Comparison of ENCODE assay signal across 24 cellular contexts in genomic region chr9:126410229-126410628, GRCh38.
A peak's percentile ranks its signal among the peaks of the same experiment; 100 is the strongest.
DNase-seq lines count a peak whose midpoint lies in the region; ATAC-seq, FAIRE-seq and TF ChIP-seq lines count a peak whose summit lies in the region.
"Had no signal": no experiment of that assay in that cellular context is flagged by ENCODE, and none has a peak within 500 bp of the region (broad histone marks: within the 10 kb centered on the region; RNA-seq: fewer than 3 reads in every experiment).

No MANE protein-coding gene starts in this region.

- peak overlapping the region; percentile 92 for H3K27ac Mint-ChIP-seq in T-helper 1 cell treated with Interleukin-12 subunit alpha and Interleukin-12 subunit beta and Interleukin-4 antibody, amounts not matched to agents 30 μg/mL and 1 μg/mL, for 36 hours

- H3K36me3 Mint-ChIP-seq in T-helper 1 cell treated with Interleukin-12 subunit alpha and Interleukin-12 subunit beta and Interleukin-4 antibody, amounts not matched to agents 30 μg/mL and 1 μg/mL, for 36 hours (ENCODE audit: low read depth), result peaks cover 1% of the 10 kb centered on the region

- H2AFZ ChIP-seq in HepG2 (ENCODE audit: low read length), result no peak overlapping the region
- no peak overlapping the region for H2AFZ ChIP-seq in K562 (ENCODE audit: low read depth, low read length)
- H2AFZ ChIP-seq: GM23248 had no signal

- H3K4me3 ChIP-seq in HepG2 (replicated peaks in 1 of 3; ENCODE audit: insufficient read depth in 1 of 3, low read depth in 2 of 3, low read length in 3 of 3), result no peak overlapping the region
- no peak overlapping the region for H3K4me3 ChIP-seq in right lobe of liver
- H3K4me3 ChIP-seq in K562, result no peak overlapping the region
- H3K4me3 ChIP-seq in thyroid gland (replicated peaks in 1 of 3), result no peak overlapping the region
- H3K4me3 ChIP-seq: GM23248 had no signal

- no peaks in the 10 kb centered on the region for H3K4me1 ChIP-seq in HepG2 (ENCODE audit: insufficient read depth, low read length)
- no peaks in the 10 kb centered on the region for H3K4me1 ChIP-seq in right lobe of liver
- H3K4me1 ChIP-seq in K562 (replicated peaks in 1 of 2; ENCODE audit: control insufficient read depth in 2 of 2, insufficient read depth in 2 of 2, low read length in 2 of 2), result no peaks in the 10 kb centered on the region
- peaks cover 20% of the 10 kb centered on the region in 2 donors for H3K4me1 ChIP-seq in thyroid gland

- H3K27ac ChIP-seq in HepG2 (ENCODE audit: extremely low read length, insufficient read depth, low read length), result no peak overlapping the region
- H3K27ac ChIP-seq in right lobe of liver, result no peak overlapping the region
- H3K27ac ChIP-seq in K562 (ENCODE audit: extremely low read depth, low read depth, low read length), result no peak overlapping the region
- no peak overlapping the region for H3K27ac ChIP-seq in thyroid gland
- H3K27ac ChIP-seq: 22Rv1, GM23248 had no signal

- in situ Hi-C loops in HepG2 (cut with HindIII; ENCODE audit: extremely low pct_ligation_motif_present, low pct_unique_long_range_greater_than_20kb) (no loop called here), K562 (cut with MboI) (no loop called here)

- WGBS in HepG2 (ENCODE audit: low lambda C conversion rate), result 95% methylated on average over 4 of the region's 4 CpGs
- WGBS in right lobe of liver (ENCODE audit: insufficient coverage, low coverage, low lambda C conversion rate, missing lambda C conversion rate), result 93% methylated on average over 4 of the region's 4 CpGs
- WGBS in K562 (ENCODE audit: insufficient coverage, low coverage, missing lambda C conversion rate), result 16% methylated on average over 4 of the region's 4 CpGs
- WGBS in thyroid gland, 2 donors, result 91 to 94% methylated on average over 4 of the region's 4 CpGs

- H3K9me3 Mint-ChIP-seq in T-helper 1 cell treated with Interleukin-12 subunit alpha and Interleukin-12 subunit beta and Interleukin-4 antibody, amounts not matched to agents 30 μg/mL and 1 μg/mL, for 36 hours, result no peaks in the 10 kb centered on the region

- H3K27me3 Mint-ChIP-seq in T-helper 1 cell treated with Interleukin-12 subunit alpha and Interleukin-12 subunit beta and Interleukin-4 antibody, amounts not matched to agents 30 μg/mL and 1 μg/mL, for 36 hours (ENCODE audit: low read depth), result no peaks in the 10 kb centered on the region

- intact Hi-C loops in HepG2 (cut with micrococcal nuclease; ENCODE audit: unreplicated experiment) (no loop called here), right lobe of liver (cut with DNase I) (no loop called here), K562 (cut with micrococcal nuclease) (no loop called here), thyroid gland (cut with DNase I) (no loop called here)

- peaks cover 30% of the 10 kb centered on the region for H3K4me1 Mint-ChIP-seq in T-helper 1 cell treated with Interleukin-12 subunit alpha and Interleukin-12 subunit beta and Interleukin-4 antibody, amounts not matched to agents 30 μg/mL and 1 μg/mL, for 36 hours (ENCODE audit: low read depth)

- H4K20me1 ChIP-seq in HepG2 (ENCODE audit: insufficient read depth, low read length) (no peaks in the 10 kb centered on the region), K562 (replicated peaks; ENCODE audit: control insufficient read depth, insufficient read depth, low read length) (no peaks in the 10 kb centered on the region)

- TF ChIP-seq POLR2A in HepG2 (IDR thresholded peaks at IDR 0.05; ENCODE audit: insufficient read depth in 1 of 2, low read depth in 2 of 2, low read length in 2 of 2) (no peak), right lobe of liver (IDR thresholded peaks at IDR 0.05) (no peak), K562 (conservative IDR thresholded peaks at IDR 0.05) (no peak), thyroid gland (IDR thresholded peaks at IDR 0.05) (no peak)

- DNase-seq in T-helper 1 cell (no peak), HepG2 (ENCODE audit: low spot score) (no peak), right lobe of liver (no peak), K562 (ENCODE audit: extremely low read depth in 1 of 4, low spot score in 3 of 4) (no peak), thyroid gland (no peak), NCI-H1694 treated with DMSO at 0.1 percent for 48 hours (lab: John Stamatoyannopoulos, UW) (no peak)
- DNase-seq: AML-193, DMS53, EL, GM23248, KBM-7, MV-4-11, NCI-H187 treated with DMSO at 0.1 percent for 48 hours, NCI-H226, NCI-H524, NCI-H82, OCI-M1, Right ventricle myocardium superior had no signal

- ATAC-seq in HepG2 (no peak), right lobe of liver (no peak), K562 (no peak), HG03159 (IDR thresholded peaks at IDR 0.05; ENCODE audit: unreplicated experiment) (no peak)
- ATAC-seq: HCT116 had no signal

- H3K9me1 ChIP-seq in K562 (ENCODE audit: control insufficient read depth, insufficient read depth, low read length), result no peaks in the 10 kb centered on the region

- no peak for TF ChIP-seq EP300 in HepG2 (IDR thresholded peaks at IDR 0.05; ENCODE audit: low read depth in 2 of 2, low read length in 2 of 2)
- TF ChIP-seq EP300 in HepG2 (CRISPR knock-in tag; IDR thresholded peaks at IDR 0.05; ENCODE audit: borderline replicate concordance), result no peak
- no peak for TF ChIP-seq EP300 in K562 (IDR thresholded peaks at IDR 0.05; ENCODE audit: low read length)

- no peaks in the 10 kb centered on the region for H3K79me2 ChIP-seq in HepG2 (ENCODE audit: insufficient read depth, low read length)
- no peaks in the 10 kb centered on the region for H3K79me2 ChIP-seq in K562 (ENCODE audit: control insufficient read depth, insufficient read depth, low read length)

- CTCF ChIA-PET in HepG2 (lab: Yijun Ruan, JAX; ENCODE audit: low intra/inter-chr PET ratio, low total read pairs) (no interaction called here), K562 (lab: Yijun Ruan, JAX; ENCODE audit: low intra/inter-chr PET ratio) (no interaction called here)

- H3K4me3 Mint-ChIP-seq in T-helper 1 cell treated with Interleukin-12 subunit alpha and Interleukin-12 subunit beta and Interleukin-4 antibody, amounts not matched to agents 30 μg/mL and 1 μg/mL, for 36 hours, result no peak overlapping the region

- TF ChIP-seq RAD21 in HepG2 (CRISPR knock-in tag; IDR thresholded peaks at IDR 0.05) (no peak), K562 (CRISPR knock-in tag; conservative IDR thresholded peaks at IDR 0.05 in 1 of 2, IDR thresholded peaks at IDR 0.05 in 1 of 2) (no peak)

- TF ChIP-seq CTCF in HepG2 (CRISPR knock-in tag; IDR thresholded peaks at IDR 0.05) (no peak), right lobe of liver (IDR thresholded peaks at IDR 0.05) (no peak), K562 (IDR thresholded peaks at IDR 0.05 in 2 of 3, conservative IDR thresholded peaks at IDR 0.05 in 1 of 3; ENCODE audit: insufficient read depth in 2 of 3, low read depth in 1 of 3, low read length in 3 of 3) (no peak), thyroid gland (IDR thresholded peaks at IDR 0.05) (no peak)

- H3K27me3 ChIP-seq in HepG2 (ENCODE audit: control insufficient read depth in 1 of 2, insufficient read depth in 2 of 2, low read length in 2 of 2) (no peaks in the 10 kb centered on the region), right lobe of liver (no peaks in the 10 kb centered on the region), K562 (ENCODE audit: control insufficient read depth in 2 of 2, insufficient read depth in 2 of 2, low read length in 2 of 2) (peaks cover 34 to 44% of the 10 kb centered on the region in 2 experiments), thyroid gland (no peaks in the 10 kb centered on the region)

- H3K9me3 ChIP-seq in HepG2 (ENCODE audit: low read length), result no peaks in the 10 kb centered on the region
- H3K9me3 ChIP-seq in right lobe of liver, result no peaks in the 10 kb centered on the region
- no peaks in the 10 kb centered on the region for H3K9me3 ChIP-seq in K562 (replicated peaks; ENCODE audit: control insufficient read depth, insufficient read depth, low read depth, low read length)
- no peaks in the 10 kb centered on the region for H3K9me3 ChIP-seq in thyroid gland

- H3K9ac ChIP-seq in HepG2 (ENCODE audit: insufficient read depth, low read depth, low read length) (no peak overlapping the region), K562 (ENCODE audit: insufficient read depth in 1 of 2, low read depth in 2 of 2, low read length in 2 of 2) (no peak overlapping the region)
- H3K9ac ChIP-seq: GM23248 had no signal

- FAIRE-seq in HepG2 (lab: Jason Lieb, UNC) (no peak), K562 (lab: Jason Lieb, UNC) (no peak)
- FAIRE-seq: GM12891, GM19239 had no signal

- H3K36me3 ChIP-seq in HepG2 (replicated peaks in 1 of 2; ENCODE audit: control insufficient read depth in 1 of 2, insufficient read depth in 2 of 2, low read length in 2 of 2), result peaks cover 1 to 43% of the 10 kb centered on the region in 2 experiments
- peaks cover 0 to 11% (median 0%) of the 10 kb centered on the region in 4 donors for H3K36me3 ChIP-seq in right lobe of liver
- no peaks in the 10 kb centered on the region for H3K36me3 ChIP-seq in K562 (ENCODE audit: control insufficient read depth, insufficient read depth, low read length)
- H3K36me3 ChIP-seq in thyroid gland, result no peaks in the 10 kb centered on the region

- POLR2A ChIA-PET in HepG2 (lab: Yijun Ruan, JAX), result no interaction called here
- POLR2A ChIA-PET in K562 (lab: Yijun Ruan, JAX), result no interaction called here

- no TSS peak for BruUV-seq in HepG2 (replicated peaks; lab: Mats Ljungman, UMichigan)
- BruUV-seq in K562 (replicated peaks; lab: Mats Ljungman, UMichigan), result no TSS peak

- no peak overlapping the region for H3K4me2 ChIP-seq in HepG2 (ENCODE audit: low read depth, low read length)
- H3K4me2 ChIP-seq in K562 (ENCODE audit: insufficient read depth, low read length), result no peak overlapping the region

TF ChIP-seq in HepG2, 621 proteins besides CTCF, POLR2A, EP300 and RAD21 (continues in another document):
- peak; percentile 81; the same call in 1 of the 2 replicates for TF ChIP-seq ZNF768 (CRISPR knock-in tag; IDR thresholded peaks at IDR 0.05)
- no peak for TF ChIP-seq SRSF4 (IDR thresholded peaks at IDR 0.05; ENCODE audit: low read depth, low read length, poor library complexity, severe bottlenecking)
- no peak for TF ChIP-seq GATAD2A (CRISPR knock-in tag; IDR thresholded peaks at IDR 0.05)
- TF ChIP-seq ZNF629 (CRISPR knock-in tag; conservative IDR thresholded peaks at IDR 0.05), result no peak

TF ChIP-seq in K562, 482 proteins besides CTCF, POLR2A, EP300 and RAD21:
- TF ChIP-seq RBM25 (IDR thresholded peaks at IDR 0.05; ENCODE audit: low read depth, low read length, severe bottlenecking), result peak; percentile 92
- TF ChIP-seq BCOR (IDR thresholded peaks at IDR 0.05), result 0 out of 2 replicates have a peak, but pooled peaks have one; percentile 23
- no peak for TF ChIP-seq ELK3 (CRISPR knock-in tag; IDR thresholded peaks at IDR 0.05)
- TF ChIP-seq ZFP36 (IDR thresholded peaks at IDR 0.05; ENCODE audit: low read depth, low read length, partially characterized antibody), result peak; percentile 61
